In genomic region chr10:73788864-73789658, GRCh38 we compare ENCODE assay signal across 17 cellular contexts. TPM values are rescaled to one million over a fixed set of nuclear protein-coding genes. Genes with fewer than 3 reads are reported as not detected.
DNase-seq lines count a peak whose midpoint lies in the region; ATAC-seq and TF ChIP-seq lines count a peak whose summit lies in the region.
"Had no signal": no experiment of that assay in that cellular context is flagged by ENCODE, and none has a peak within 500 bp of the region (broad histone marks: within the 10 kb centered on the region; RNA-seq: fewer than 3 reads in every experiment).

No MANE protein-coding gene starts in this region.

- peaks cover 29% of the 10 kb centered on the region for H3K4me1 Mint-ChIP-seq in CD4-positive, alpha-beta T cell (ENCODE audit: low read depth)
- peaks cover 16% of the 10 kb centered on the region for H3K4me1 Mint-ChIP-seq in T-helper 2 cell treated with Interferon-gamma antibody and Interleukin-4, amounts not matched to agents 5 μg/mL and 100 μg/mL, for 36 hours (ENCODE audit: low read depth)

- H3K27ac Mint-ChIP-seq in CD4-positive, alpha-beta T cell, result no peak overlapping the region
- H3K27ac Mint-ChIP-seq in T-helper 2 cell treated with Interferon-gamma antibody and Interleukin-4, amounts not matched to agents 5 μg/mL and 100 μg/mL, for 36 hours, result no peak overlapping the region

- no peaks in the 10 kb centered on the region for H3K9me2 ChIP-seq in Loucy (replicated peaks; ENCODE audit: low read depth, low read length)

- POLR2A ChIA-PET in CD4-positive, alpha-beta T cell (lab: Charles Lee), result interaction anchor here (10.2 kb wide), 1 partner anchor 19 kb away, joined by 244 read pairs; a partner anchor contains a TSS

- H3K4me3 ChIP-seq in Loucy (ENCODE audit: low read length, poor library complexity, severe bottlenecking) (no peak overlapping the region), osteoblast (ENCODE audit: insufficient read depth, low read length) (no peak overlapping the region)
- H3K4me3 ChIP-seq: A549, PC-9 had no signal

- peaks cover 24% of the 10 kb centered on the region for H3K4me1 ChIP-seq in Loucy (ENCODE audit: insufficient read depth, low read length, poor library complexity, severe bottlenecking)
- peaks cover 13% of the 10 kb centered on the region for H3K4me1 ChIP-seq in osteoblast (ENCODE audit: insufficient read depth, low read length)
- H3K4me1 ChIP-seq: Caco-2 had no signal

- H3K4me2 ChIP-seq in Loucy (ENCODE audit: low read depth, low read length, poor library complexity, severe bottlenecking) (peak overlapping the region; percentile 29), osteoblast (ENCODE audit: insufficient read depth, low read length) (no peak overlapping the region)
- H3K4me2 ChIP-seq: A549, PC-9 had no signal

- H3F3A ChIP-seq in Loucy (ENCODE audit: low read depth), result no peaks in the 10 kb centered on the region

- peaks cover 49% of the 10 kb centered on the region; the same call in 1 of the 2 replicates for H3K36me3 ChIP-seq in Loucy (ENCODE audit: insufficient read depth, low read length)
- peaks cover 50% of the 10 kb centered on the region for H3K36me3 ChIP-seq in osteoblast (ENCODE audit: insufficient read depth, low read length)

- peak overlapping the region; percentile 3 for H3K4me3 Mint-ChIP-seq in CD4-positive, alpha-beta T cell
- H3K4me3 Mint-ChIP-seq in T-helper 2 cell treated with Interferon-gamma antibody and Interleukin-4, amounts not matched to agents 5 μg/mL and 100 μg/mL, for 36 hours, result no peak overlapping the region

- H3K9ac ChIP-seq in Loucy (ENCODE audit: low read depth, low read length, poor library complexity, severe bottlenecking), result no peak overlapping the region

- H2AFZ ChIP-seq in Loucy (ENCODE audit: low read length) (no peak overlapping the region), osteoblast (ENCODE audit: low read length) (no peak overlapping the region)
- H2AFZ ChIP-seq: PC-9 had no signal

- H3K27ac ChIP-seq in CD4-positive, alpha-beta T cell (ENCODE audit: low read depth, low read length), result no peak overlapping the region
- no peak overlapping the region for H3K27ac ChIP-seq in osteoblast (ENCODE audit: low read depth, low read length)
- H3K27ac ChIP-seq: A549, C4-2B, PC-9 had no signal

- intact Hi-C loops in CD4-positive, alpha-beta T cell (cut with DNase I, micrococcal nuclease), result loop anchor here in 1 of 2 experiments (10.0 kb wide), 2 partner anchors 294 to 366 kb away; partner anchors contain the start of genes ADK, AP3M1 and PPP3CB

- no peaks in the 10 kb centered on the region for H3K27me3 ChIP-seq in CD4-positive, alpha-beta T cell (ENCODE audit: control insufficient read depth, insufficient read depth, low read length)
- H3K27me3 ChIP-seq in Loucy (ENCODE audit: insufficient read depth, low read length, poor library complexity, severe bottlenecking) (no peaks in the 10 kb centered on the region), osteoblast (ENCODE audit: insufficient read depth, low read length) (no peaks in the 10 kb centered on the region)

- no peak for ATAC-seq in CD4-positive, alpha-beta T cell (ENCODE audit: poor library complexity)
- no peak for ATAC-seq in GM21423 (IDR thresholded peaks at IDR 0.05; ENCODE audit: unreplicated experiment)
- ATAC-seq: A549 had no signal

- no peak for DNase-seq in CD4-positive, alpha-beta T cell
- peak; percentile 76 for DNase-seq in foreskin melanocyte
- peak; percentile 70 for DNase-seq in osteoblast (ENCODE audit: insufficient read length, low spot score, missing footprints)
- no peak for DNase-seq in T-helper 2 cell treated with Interferon-gamma antibody and Interleukin-4, amounts not matched to agents 5 μg/mL and 100 μg/mL, for 36 hours (ENCODE audit: low spot score)
- DNase-seq in NCI-H446 treated with DMSO at 0.1 percent for 48 hours (lab: John Stamatoyannopoulos, UW), result no peak
- DNase-seq: Caco-2, EL, NCI-H1417, NCI-H2029, NCI-H2171, NCI-H446, NCI-H748 treated with DMSO at 0.1 percent for 48 hours, PC-9 had no signal

- peaks cover 61% of the 10 kb centered on the region for H3K36me3 Mint-ChIP-seq in CD4-positive, alpha-beta T cell (ENCODE audit: low read depth)
- H3K36me3 Mint-ChIP-seq in T-helper 2 cell treated with Interferon-gamma antibody and Interleukin-4, amounts not matched to agents 5 μg/mL and 100 μg/mL, for 36 hours (ENCODE audit: low read depth), result peaks cover 29% of the 10 kb centered on the region

- H3K9me3 ChIP-seq in CD4-positive, alpha-beta T cell (ENCODE audit: control insufficient read depth, low read length), result no peaks in the 10 kb centered on the region
- H3K9me3 ChIP-seq in Loucy (ENCODE audit: insufficient read depth, low read depth, low read length) (no peaks in the 10 kb centered on the region), osteoblast (ENCODE audit: low read depth, low read length) (no peaks in the 10 kb centered on the region)
- H3K9me3 ChIP-seq: A549, Caco-2 had no signal

- H3K79me2 ChIP-seq in Loucy (ENCODE audit: insufficient read depth, low read length), result peaks cover 39% of the 10 kb centered on the region
- H3K79me2 ChIP-seq in osteoblast (ENCODE audit: insufficient read depth, low read length), result peaks cover 51% of the 10 kb centered on the region

- no peaks in the 10 kb centered on the region for H3K27me3 Mint-ChIP-seq in CD4-positive, alpha-beta T cell
- H3K27me3 Mint-ChIP-seq in T-helper 2 cell treated with Interferon-gamma antibody and Interleukin-4, amounts not matched to agents 5 μg/mL and 100 μg/mL, for 36 hours (ENCODE audit: low read depth), result no peaks in the 10 kb centered on the region

- CTCF ChIA-PET in CD4-positive, alpha-beta T cell (lab: Charles Lee), result interaction anchor here (1.5 kb wide), 1 partner anchor 91 kb away, joined by 3 read pairs; no protein-coding TSS in a partner anchor

- peaks cover 13% of the 10 kb centered on the region for H4K20me1 ChIP-seq in Loucy (ENCODE audit: insufficient read depth, low read length, poor library complexity, severe bottlenecking)
- H4K20me1 ChIP-seq in osteoblast (ENCODE audit: insufficient read depth, low read length), result peaks cover 34% of the 10 kb centered on the region

- no peak for TF ChIP-seq CTCF in CD4-positive, alpha-beta T cell (IDR thresholded peaks at IDR 0.05)
- no peak for TF ChIP-seq CTCF in Loucy (conservative IDR thresholded peaks at IDR 0.05; ENCODE audit: low read length)
- no peak for TF ChIP-seq CTCF in osteoblast (IDR thresholded peaks at IDR 0.05; ENCODE audit: extremely low read depth, low read depth, low read length)

- no peaks in the 10 kb centered on the region for H3K9me3 Mint-ChIP-seq in CD4-positive, alpha-beta T cell
- H3K9me3 Mint-ChIP-seq in T-helper 2 cell treated with Interferon-gamma antibody and Interleukin-4, amounts not matched to agents 5 μg/mL and 100 μg/mL, for 36 hours, result no peaks in the 10 kb centered on the region

RNA-seq across cellular contexts. Expression of gene ZSWIM8, which starts 3.7 kb away (rescaled TPM):
- total RNA-seq in CD4-positive, alpha-beta T cell, result 10 to 100 TPM; 66.4 to 70.7 TPM
- total RNA-seq in osteoblast, result 63.1 and 76.7 TPM in 2 replicates

RNA-seq across cellular contexts. Expression of gene CHCHD1, which starts 7.2 kb away (rescaled TPM):
- total RNA-seq in CD4-positive, alpha-beta T cell, result 1 to 10 TPM; 6.3 to 6.8 TPM
- total RNA-seq in osteoblast, result 11.2 and 12.7 TPM in 2 replicates

RNA-seq across cellular contexts. Expression of gene NDST2, which starts 22.3 kb away (rescaled TPM):
- total RNA-seq in CD4-positive, alpha-beta T cell, result 100 to 1,000 TPM; 121 to 135 TPM
- 30.4 and 35.8 TPM in 2 replicates for total RNA-seq in osteoblast

RNA-seq across cellular contexts. Expression of gene SEC24C, which starts 44.9 kb away (rescaled TPM):
- total RNA-seq in CD4-positive, alpha-beta T cell, result 10 to 100 TPM; 52.0 to 54.2 TPM
- total RNA-seq in osteoblast, result 28.3 and 28.6 TPM in 2 replicates

Comparison
In these comparisons a context has a peak if more than half of its experiments do, and no peak if none do; other contexts are left out.
1. DNase-seq: peak in foreskin melanocyte (single experiment) and osteoblast (single experiment); none in CD4-positive, alpha-beta T cell (0 of 10), T-helper 2 cell treated with Interferon-gamma antibody and Interleukin-4, amounts not matched to agents 5 μg/mL and 100 μg/mL, for 36 hours (single experiment) and NCI-H446 treated with DMSO at 0.1 percent for 48 hours (single experiment).